Comparison of ENCODE assay signal across 8 cellular contexts in genomic region chr7:101538596-101539459, GRCh38.
A peak's percentile ranks its signal among the peaks of the same experiment; 100 is the strongest.
DNase-seq lines count a peak whose midpoint lies in the region; ATAC-seq, FAIRE-seq and TF ChIP-seq lines count a peak whose summit lies in the region.

No MANE protein-coding gene starts in this region.

- H3K36me3 ChIP-seq in OCI-LY3 (replicated peaks; ENCODE audit: low read depth, low read length) (no peaks in the 10 kb centered on the region), osteoblast (ENCODE audit: insufficient read depth, low read length) (no peaks in the 10 kb centered on the region)

- TF ChIP-seq POLR2A in A549 (IDR thresholded peaks at IDR 0.05; ENCODE audit: low read length) = no peak
- TF ChIP-seq POLR2A in GM12892 (IDR thresholded peaks at IDR 0.05; ENCODE audit: low read depth, low read length) = no peak

- H3K27me3 ChIP-seq in OCI-LY3 (ENCODE audit: low read depth, low read length) = peaks cover 10% of the 10 kb centered on the region
- H3K27me3 ChIP-seq in osteoblast (ENCODE audit: insufficient read depth, low read length) = peaks cover 7% of the 10 kb centered on the region

- no peaks in the 10 kb centered on the region for H3K4me1 Mint-ChIP-seq in activated T-cell treated with anti-CD3 and anti-CD28 coated beads, Interleukin-2, amount 50 U/mL, for 72 hours (ENCODE audit: low read depth)
- H3K4me1 Mint-ChIP-seq in type B pancreatic cell (ENCODE audit: unreplicated experiment) = no peaks in the 10 kb centered on the region

- POLR2A ChIA-PET in A549 (lab: Yijun Ruan, JAX) = no interaction called here

- no peaks in the 10 kb centered on the region for H3K9me3 Mint-ChIP-seq in activated T-cell treated with anti-CD3 and anti-CD28 coated beads, Interleukin-2, amount 50 U/mL, for 72 hours
- H3K9me3 Mint-ChIP-seq in type B pancreatic cell = no peaks in the 10 kb centered on the region

- H3K4me1 ChIP-seq in A549 = no peaks in the 10 kb centered on the region
- H3K4me1 ChIP-seq in OCI-LY3 (ENCODE audit: low read length) = no peaks in the 10 kb centered on the region
- peaks cover 13% of the 10 kb centered on the region for H3K4me1 ChIP-seq in osteoblast (ENCODE audit: insufficient read depth, low read length)

- H3K9me3 ChIP-seq in A549 (no peaks in the 10 kb centered on the region), OCI-LY3 (ENCODE audit: insufficient read depth, low read length) (no peaks in the 10 kb centered on the region), osteoblast (ENCODE audit: low read depth, low read length) (peaks cover 3% of the 10 kb centered on the region)

- H3K4me2 ChIP-seq in A549 (0 out of 3 replicates have a peak overlapping the region, but pooled peaks have one; percentile 4), OCI-LY3 (ENCODE audit: low read length) (no peak overlapping the region), osteoblast (ENCODE audit: insufficient read depth, low read length) (no peak overlapping the region)

- TF ChIP-seq EP300 in A549 (IDR thresholded peaks at IDR 0.05) = no peak

- H3K9ac ChIP-seq in OCI-LY3 (ENCODE audit: low read length) = no peak overlapping the region

- no peaks in the 10 kb centered on the region for H3K27me3 Mint-ChIP-seq in activated T-cell treated with anti-CD3 and anti-CD28 coated beads, Interleukin-2, amount 50 U/mL, for 72 hours (ENCODE audit: low read depth)
- H3K27me3 Mint-ChIP-seq in type B pancreatic cell = no peaks in the 10 kb centered on the region

- no peaks in the 10 kb centered on the region for H4K20me1 ChIP-seq in OCI-LY3 (ENCODE audit: insufficient read depth, low read length)
- peaks cover 3% of the 10 kb centered on the region for H4K20me1 ChIP-seq in osteoblast (ENCODE audit: insufficient read depth, low read length)

- peak; percentile 66 to 90 for DNase-seq in A549 (ENCODE audit: low read depth in 1 of 2, low spot score in 1 of 2)
- peak; percentile 79 for DNase-seq in GM12892 (ENCODE audit: insufficient read length)
- peak; percentile 47 to 67 for DNase-seq in activated T-cell treated with anti-CD3 and anti-CD28 coated beads, Interleukin-2, amount 50 U/mL, for 72 hours
- DNase-seq in fibroblast of pulmonary artery (ENCODE audit: low read depth) = peak; percentile 43
- DNase-seq in osteoblast (ENCODE audit: insufficient read length, low spot score, missing footprints) = peak; percentile 99
- DNase-seq in type B pancreatic cell (ENCODE audit: extremely low spot score, unreplicated experiment) = peak; percentile 84
- no peak for DNase-seq in NCI-H446 treated with DMSO at 0.1 percent for 48 hours (lab: John Stamatoyannopoulos, UW)

- H3K27ac ChIP-seq in A549 (0 out of 6 replicates have a peak overlapping the region, but pooled peaks of 1 of the 2 experiments have one; percentile 32), OCI-LY3 (ENCODE audit: low read length) (no peak overlapping the region), osteoblast (ENCODE audit: low read depth, low read length) (no peak overlapping the region)

- no peak for FAIRE-seq in A549 (lab: Jason Lieb, UNC)
- no peak for FAIRE-seq in GM12892 (lab: Jason Lieb, UNC)

- H3K4me3 ChIP-seq in A549 = no peak overlapping the region
- no peak overlapping the region for H3K4me3 ChIP-seq in OCI-LY3 (ENCODE audit: low read length)
- no peak overlapping the region for H3K4me3 ChIP-seq in fibroblast of pulmonary artery (replicated peaks; ENCODE audit: low read depth, low read length)
- no peak overlapping the region for H3K4me3 ChIP-seq in osteoblast (ENCODE audit: insufficient read depth, low read length)

- CTCF ChIA-PET in A549 (lab: Yijun Ruan, JAX) = interaction anchor here (0.6 to 2.7 kb wide), 22 partner anchors 9 to 853 kb away, joined by 3 to 12 read pairs (median 4); no protein-coding TSS in a partner anchor

- peak; percentile 70 to 88 for ATAC-seq in A549
- peak; percentile 63 to 64 for ATAC-seq in activated T-cell treated with anti-CD3 and anti-CD28 coated beads, Interleukin-2, amount 50 U/mL, for 72 hours (replicated peaks in 1 of 2)

- 0 out of 2 replicates have a peak overlapping the region, but pooled peaks have one; percentile 77 for H2AFZ ChIP-seq in OCI-LY3 (ENCODE audit: low read depth, low read length)
- no peak overlapping the region for H2AFZ ChIP-seq in osteoblast (ENCODE audit: low read length)

- H3K4me3 Mint-ChIP-seq in activated T-cell treated with anti-CD3 and anti-CD28 coated beads, Interleukin-2, amount 50 U/mL, for 72 hours = no peak overlapping the region
- no peak overlapping the region for H3K4me3 Mint-ChIP-seq in type B pancreatic cell

- H3K36me3 Mint-ChIP-seq in activated T-cell treated with anti-CD3 and anti-CD28 coated beads, Interleukin-2, amount 50 U/mL, for 72 hours (ENCODE audit: insufficient read depth in 2 of 2) = no peaks in the 10 kb centered on the region
- H3K36me3 Mint-ChIP-seq in type B pancreatic cell = no peaks in the 10 kb centered on the region

- 24% methylated on average over 14 of the region's 15 CpGs for WGBS in A549 (ENCODE audit: missing lambda C conversion rate)

- H3K79me2 ChIP-seq in OCI-LY3 (ENCODE audit: low read length) (no peaks in the 10 kb centered on the region), osteoblast (ENCODE audit: insufficient read depth, low read length) (no peaks in the 10 kb centered on the region)

- TF ChIP-seq RAD21 in A549 (conservative IDR thresholded peaks at IDR 0.05 in 1 of 2, IDR thresholded peaks at IDR 0.05 in 1 of 2) = peak; percentile 65 to 72

- TF ChIP-seq CTCF in A549 (IDR thresholded peaks at IDR 0.05) (peak; percentile 84), OCI-LY3 (IDR thresholded peaks at IDR 0.05; ENCODE audit: low read depth, low read length) (peak; percentile 85), fibroblast of pulmonary artery (IDR thresholded peaks at IDR 0.05; ENCODE audit: low read length, missing control alignments) (peak; percentile 76), osteoblast (IDR thresholded peaks at IDR 0.05; ENCODE audit: extremely low read depth, low read depth, low read length) (peak; percentile 87), type B pancreatic cell (conservative IDR thresholded peaks at IDR 0.05) (peak; percentile 96)

- no peak overlapping the region for H3K27ac Mint-ChIP-seq in activated T-cell treated with anti-CD3 and anti-CD28 coated beads, Interleukin-2, amount 50 U/mL, for 72 hours
- H3K27ac Mint-ChIP-seq in type B pancreatic cell = no peak overlapping the region

TF ChIP-seq in A549, 52 proteins besides CTCF, POLR2A, EP300 and RAD21:
- TF ChIP-seq SMC3 (IDR thresholded peaks at IDR 0.05) = peak; percentile 41
- TF ChIP-seq KDM5A (IDR thresholded peaks at IDR 0.05) = no peak
TF ChIP-seq in A549: peak in this region for 1.
